Comparison of ENCODE assay signal across 12 cellular contexts in genomic region chr3:59717679-59718205, GRCh38.
"Had no signal": no experiment of that assay in that cellular context is flagged by ENCODE, and none has a peak within 500 bp of the region (broad histone marks: within the 10 kb centered on the region; RNA-seq: fewer than 3 reads in every experiment).

No MANE protein-coding gene starts in this region.

- H3K27ac ChIP-seq: ascending aorta, esophagus squamous epithelium, ovary, stomach had no signal

- DNase-seq: activated CD4-positive, alpha-beta memory T cell treated with anti-CD3 and anti-CD28 coated beads for 36 hours; activated CD4-positive, CD25-positive, alpha-beta regulatory T cell treated with anti-CD3 and anti-CD28 coated beads, Interleukin-2, amount 50 U/mL, for 72 hours; activated naive CD4-positive, alpha-beta T cell; esophagus squamous epithelium; foreskin fibroblast; glutamatergic neuron; ovary; stimulated activated CD4-positive, alpha-beta T cell treated with anti-CD3 and anti-CD28 coated beads, Interleukin-4, amount 100 ng/mL, for 1 hour; stimulated activated CD8-positive, alpha-beta memory T cell treated with anti-CD3 and anti-CD28 coated beads, Interleukin-4, amount 100 ng/mL, for 48 hours; stomach had no signal

- H3K27me3 ChIP-seq: ascending aorta, esophagus squamous epithelium, ovary, stomach had no signal

- H3K4me1 ChIP-seq: ascending aorta, esophagus squamous epithelium, stomach had no signal

- H3K4me3 ChIP-seq: ascending aorta, esophagus squamous epithelium, ovary, stomach had no signal

- H3K9me3 ChIP-seq: ascending aorta, ovary had no signal

- FAIRE-seq: bronchial epithelial cell had no signal

- H3K36me3 ChIP-seq: ascending aorta, esophagus squamous epithelium, ovary, stomach had no signal
